ENCODE assay signal across 32 cellular contexts in genomic region chr17:33848433-33848832, GRCh38.
"Had no signal": no experiment of that assay in that cellular context is flagged by ENCODE, and none has a peak within 500 bp of the region (broad histone marks: within the 10 kb centered on the region; RNA-seq: fewer than 3 reads in every experiment).

No MANE protein-coding gene starts in this region.

- H3K9me3 ChIP-seq: neutrophil, pancreas, psoas muscle, spleen, suprapubic skin, testis, tibial artery, transverse colon, upper lobe of right lung, uterus had no signal

- H3K4me3 ChIP-seq: pancreas, psoas muscle, skin epidermis, smooth muscle cell, spleen, suprapubic skin, testis, tibial artery, transverse colon, upper lobe of right lung, uterus had no signal

- H3K27ac Mint-ChIP-seq: naive thymus-derived CD4-positive, alpha-beta T cell; natural killer cell treated with Interleukin-12 subunit alpha and Interleukin-12 subunit beta and Interleukin-15 and Interleukin-18, amount 100 ng/mL, for 72 hours; nephron progenitor cell; progenitor cell of endocrine pancreas; stimulated activated memory B cell treated with anti-CD40 and anti-IgM and Interleukin-4, amounts not matched to agents 10 μg/mL and 1 μg/mL and 100 μg/mL, for 72 hours; stimulated activated naive CD8-positive, alpha-beta T cell treated with anti-CD3 and anti-CD28 coated beads, Interleukin-15, amount 100 ng/mL, for 72 hours; type B pancreatic cell had no signal

- H3K27me3 ChIP-seq: testis, transverse colon, uterus had no signal

- H3K4me3 Mint-ChIP-seq: naive thymus-derived CD4-positive, alpha-beta T cell; natural killer cell treated with Interleukin-12 subunit alpha and Interleukin-12 subunit beta and Interleukin-15 and Interleukin-18, amount 100 ng/mL, for 72 hours; nephron progenitor cell; neural crest cell; stimulated activated memory B cell treated with anti-CD40 and anti-IgM and Interleukin-4, amounts not matched to agents 10 μg/mL and 1 μg/mL and 100 μg/mL, for 72 hours; stimulated activated naive CD8-positive, alpha-beta T cell treated with anti-CD3 and anti-CD28 coated beads, Interleukin-15, amount 100 ng/mL, for 72 hours; type B pancreatic cell had no signal

- FAIRE-seq: pancreas had no signal

- ATAC-seq: naive thymus-derived CD4-positive, alpha-beta T cell; natural killer cell treated with Interleukin-12 subunit alpha and Interleukin-12 subunit beta and Interleukin-15 and Interleukin-18, amount 100 ng/mL, for 72 hours; pancreas; psoas muscle; right cardiac atrium; sciatic nerve; stimulated activated memory B cell treated with anti-CD40 and anti-IgM and Interleukin-4, amounts not matched to agents 10 μg/mL and 1 μg/mL and 100 μg/mL, for 72 hours; stimulated activated naive CD8-positive, alpha-beta T cell treated with anti-CD3 and anti-CD28 coated beads, Interleukin-15, amount 100 ng/mL, for 72 hours; stimulated activated naive CD8-positive, alpha-beta T cell treated with anti-CD3 and anti-CD28 coated beads, Interleukin-15, Interleukin-2, amounts not matched to agents 100 U/mL and 50 U/mL, for 24 hours; upper lobe of right lung had no signal

- H3K4me1 Mint-ChIP-seq: naive thymus-derived CD4-positive, alpha-beta T cell; stimulated activated memory B cell treated with anti-CD40 and anti-IgM and Interleukin-4, amounts not matched to agents 10 μg/mL and 1 μg/mL and 100 μg/mL, for 72 hours; stimulated activated naive CD8-positive, alpha-beta T cell treated with anti-CD3 and anti-CD28 coated beads, Interleukin-15, amount 100 ng/mL, for 72 hours had no signal

- H3K9me3 Mint-ChIP-seq: natural killer cell treated with Interleukin-12 subunit alpha and Interleukin-12 subunit beta and Interleukin-15 and Interleukin-18, amount 100 ng/mL, for 72 hours; nephron progenitor cell; neural crest cell; stimulated activated memory B cell treated with anti-CD40 and anti-IgM and Interleukin-4, amounts not matched to agents 10 μg/mL and 1 μg/mL and 100 μg/mL, for 72 hours; stimulated activated naive CD8-positive, alpha-beta T cell treated with anti-CD3 and anti-CD28 coated beads, Interleukin-15, amount 100 ng/mL, for 72 hours; type B pancreatic cell had no signal

- H3K27me3 Mint-ChIP-seq: stimulated activated memory B cell treated with anti-CD40 and anti-IgM and Interleukin-4, amounts not matched to agents 10 μg/mL and 1 μg/mL and 100 μg/mL, for 72 hours had no signal

- H3K4me1 ChIP-seq: pancreas, psoas muscle, spleen, suprapubic skin, testis, tibial artery, transverse colon, upper lobe of right lung, uterus had no signal

- H3K36me3 ChIP-seq: neutrophil, pancreas, spleen, suprapubic skin, tibial artery, transverse colon, upper lobe of right lung, uterus had no signal

- H3K27ac ChIP-seq: neutrophil, pancreas, psoas muscle, skin epidermis, spleen, suprapubic skin, testis, tibial artery, transverse colon, upper lobe of right lung, uterus had no signal

- H3K4me2 ChIP-seq: smooth muscle cell had no signal

- H3K36me3 Mint-ChIP-seq: naive thymus-derived CD4-positive, alpha-beta T cell; natural killer cell treated with Interleukin-12 subunit alpha and Interleukin-12 subunit beta and Interleukin-15 and Interleukin-18, amount 100 ng/mL, for 72 hours; stimulated activated memory B cell treated with anti-CD40 and anti-IgM and Interleukin-4, amounts not matched to agents 10 μg/mL and 1 μg/mL and 100 μg/mL, for 72 hours; type B pancreatic cell had no signal

- DNase-seq: naive thymus-derived CD4-positive, alpha-beta T cell; nephron progenitor cell; nucleus accumbens; pancreas; posterior cingulate gyrus; psoas muscle; right cardiac atrium; spleen; stimulated activated CD4-positive, alpha-beta T cell treated with anti-CD3 and anti-CD28 coated beads, Interleukin-12 subunit alpha, Interleukin-12 subunit beta, amount 100 ng/mL, for 4 hours; stimulated activated CD4-positive, alpha-beta T cell treated with anti-CD3 and anti-CD28 coated beads, Interleukin-1b, Interleukin-23, amount 100 ng/mL, for 48 hours; stimulated activated CD4-positive, alpha-beta T cell treated with anti-CD3 and anti-CD28 coated beads, Interleukin-4, amount 100 ng/mL, for 1 hour; stimulated activated CD4-positive, alpha-beta T cell treated with anti-CD3 and anti-CD28 coated beads, Interleukin-4, amount 100 ng/mL, for 4 hours; stimulated activated CD8-positive, alpha-beta memory T cell treated with anti-CD3 and anti-CD28 coated beads, Interleukin-4, amount 100 ng/mL, for 48 hours; stimulated activated naive CD4-positive, alpha-beta T cell; stimulated activated naive CD8-positive, alpha-beta T cell treated with anti-CD3 and anti-CD28 coated beads, Interleukin-15, amount 100 ng/mL, for 72 hours; stimulated activated naive CD8-positive, alpha-beta T cell treated with anti-CD3 and anti-CD28 coated beads, Interleukin-15, Interleukin-2, amounts not matched to agents 100 U/mL and 50 U/mL, for 24 hours; substantia nigra; testis; tibial artery; transverse colon; upper lobe of right lung; uterus had no signal
